ENCODE assay signal across 8 cellular contexts in genomic region chr5:36744041-36744677, GRCh38.
DNase-seq lines count a peak whose midpoint lies in the region; ATAC-seq lines count a peak whose summit lies in the region.

No MANE protein-coding gene starts in this region.

- peaks cover 9% of the 10 kb centered on the region; the same call in 1 of the 2 replicates for H3K27me3 ChIP-seq in BLaER1

- peak overlapping the region; percentile 67 for H3K4me3 ChIP-seq in BLaER1

- no peaks in the 10 kb centered on the region for H3K36me3 ChIP-seq in BLaER1

- H3K27me3 Mint-ChIP-seq in dendritic cell treated with granulocyte-macrophage colony-stimulating factor and Interleukin-4, amounts not matched to agents 40 ng/mL and 50 ng/mL, for 4 days: peaks cover 25% of the 10 kb centered on the region
- H3K27me3 Mint-ChIP-seq in natural killer cell treated with Interleukin-12 subunit alpha and Interleukin-12 subunit beta and Interleukin-15 and Interleukin-18, amount 100 ng/mL, for 72 hours: peaks cover 22 to 51% of the 10 kb centered on the region in 2 donors

- peak overlapping the region; percentile 71 for H3K9ac ChIP-seq in BLaER1

- ATAC-seq in GM21423 (IDR thresholded peaks at IDR 0.05; ENCODE audit: unreplicated experiment) (peak; percentile 3), GM18873 (IDR thresholded peaks at IDR 0.05; ENCODE audit: low FRiP score, unreplicated experiment) (no peak)
- no peak for ATAC-seq in natural killer cell treated with Interleukin-12 subunit alpha and Interleukin-12 subunit beta and Interleukin-15 and Interleukin-18, amount 100 ng/mL, for 72 hours

- peaks cover 31% of the 10 kb centered on the region for H3K4me1 Mint-ChIP-seq in dendritic cell treated with granulocyte-macrophage colony-stimulating factor and Interleukin-4, amounts not matched to agents 40 ng/mL and 50 ng/mL, for 4 days (ENCODE audit: low read depth)
- peaks cover 7 to 17% of the 10 kb centered on the region in 2 donors for H3K4me1 Mint-ChIP-seq in natural killer cell treated with Interleukin-12 subunit alpha and Interleukin-12 subunit beta and Interleukin-15 and Interleukin-18, amount 100 ng/mL, for 72 hours (ENCODE audit: low read depth in 2 of 2)

- no peaks in the 10 kb centered on the region for H4K20me1 ChIP-seq in BLaER1

- peak overlapping the region; percentile 69 for H3K27ac ChIP-seq in BLaER1

- peak overlapping the region; percentile 97 for H3K4me2 ChIP-seq in BLaER1

- H3K9me3 ChIP-seq in BLaER1: no peaks in the 10 kb centered on the region

- peak overlapping the region; percentile 80 for H3K4me3 Mint-ChIP-seq in dendritic cell treated with granulocyte-macrophage colony-stimulating factor and Interleukin-4, amounts not matched to agents 40 ng/mL and 50 ng/mL, for 4 days
- peak overlapping the region; percentile 49 for H3K4me3 Mint-ChIP-seq in natural killer cell treated with Interleukin-12 subunit alpha and Interleukin-12 subunit beta and Interleukin-15 and Interleukin-18, amount 100 ng/mL, for 72 hours

- H3K9me3 Mint-ChIP-seq in dendritic cell treated with granulocyte-macrophage colony-stimulating factor and Interleukin-4, amounts not matched to agents 40 ng/mL and 50 ng/mL, for 4 days: no peaks in the 10 kb centered on the region
- no peaks in the 10 kb centered on the region for H3K9me3 Mint-ChIP-seq in natural killer cell treated with Interleukin-12 subunit alpha and Interleukin-12 subunit beta and Interleukin-15 and Interleukin-18, amount 100 ng/mL, for 72 hours

- H3K36me3 Mint-ChIP-seq in dendritic cell treated with granulocyte-macrophage colony-stimulating factor and Interleukin-4, amounts not matched to agents 40 ng/mL and 50 ng/mL, for 4 days (ENCODE audit: low read depth): no peaks in the 10 kb centered on the region
- no peaks in the 10 kb centered on the region for H3K36me3 Mint-ChIP-seq in natural killer cell treated with Interleukin-12 subunit alpha and Interleukin-12 subunit beta and Interleukin-15 and Interleukin-18, amount 100 ng/mL, for 72 hours

- DNase-seq in NCI-H2107 (lab: John Stamatoyannopoulos, UW): peak; percentile 75
- DNase-seq in natural killer cell treated with Interleukin-12 subunit alpha and Interleukin-12 subunit beta and Interleukin-15 and Interleukin-18, amount 100 ng/mL, for 72 hours (ENCODE audit: low spot score): no peak
- no peak for DNase-seq in NCI-H774 (lab: John Stamatoyannopoulos, UW)
- DNase-seq in stimulated activated CD4-positive, alpha-beta T cell treated with anti-CD3 and anti-CD28 coated beads, Interleukin-2, amount 100 ng/mL, for 24 hours: no peak

- H3K27ac Mint-ChIP-seq in dendritic cell treated with granulocyte-macrophage colony-stimulating factor and Interleukin-4, amounts not matched to agents 40 ng/mL and 50 ng/mL, for 4 days: peak overlapping the region; percentile 70
- H3K27ac Mint-ChIP-seq in natural killer cell treated with Interleukin-12 subunit alpha and Interleukin-12 subunit beta and Interleukin-15 and Interleukin-18, amount 100 ng/mL, for 72 hours: no peak overlapping the region

- intact Hi-C loops in dendritic cell treated with granulocyte-macrophage colony-stimulating factor and Interleukin-4, amounts not matched to agents 40 ng/mL and 50 ng/mL, for 4 days (cut with micrococcal nuclease): loop anchor here (2.0 kb wide), 1 partner anchor 127 kb away; no protein-coding TSS in a partner anchor

- H3K4me1 ChIP-seq in BLaER1: peaks cover 26% of the 10 kb centered on the region
